Comparison of ENCODE assay signal across 1 cellular context in genomic region chr12:52220456-52220855, GRCh38.
TF ChIP-seq lines count a peak whose summit lies in the region.

No MANE protein-coding gene starts in this region.

TF ChIP-seq in WTC11, 78 proteins besides CTCF, POLR2A, EP300 and RAD21:
- no peak for TF ChIP-seq ESRRA (CRISPR knock-in tag; IDR thresholded peaks at IDR 0.05; ENCODE audit: borderline replicate concordance)
- no peak for TF ChIP-seq PRDM15 (CRISPR knock-in tag; IDR thresholded peaks at IDR 0.05)
- TF ChIP-seq ZNF532 (CRISPR knock-in tag; IDR thresholded peaks at IDR 0.05; ENCODE audit: borderline replicate concordance): no peak
- TF ChIP-seq ZNF512 (CRISPR knock-in tag; IDR thresholded peaks at IDR 0.05; ENCODE audit: borderline replicate concordance): no peak
- no peak for TF ChIP-seq CBFB (CRISPR knock-in tag; IDR thresholded peaks at IDR 0.05; ENCODE audit: low read depth)
- TF ChIP-seq FOXP4 (CRISPR knock-in tag; IDR thresholded peaks at IDR 0.05): no peak
- no peak for TF ChIP-seq ZNF317 (CRISPR knock-in tag; IDR thresholded peaks at IDR 0.05; ENCODE audit: borderline replicate concordance, low read depth)
